Comparison of ENCODE assay signal across 26 cellular contexts in genomic region chr11:106070606-106071005, GRCh38.
"Had no signal": no experiment of that assay in that cellular context is flagged by ENCODE, and none has a peak within 500 bp of the region (broad histone marks: within the 10 kb centered on the region; RNA-seq: fewer than 3 reads in every experiment).

No MANE protein-coding gene starts in this region.

- H3K27me3 ChIP-seq: gastroesophageal sphincter, neural progenitor cell, ovary, right atrium auricular region, stomach, transverse colon had no signal

- H3K36me3 ChIP-seq: gastroesophageal sphincter, neural progenitor cell, ovary, right atrium auricular region, thoracic aorta, transverse colon had no signal

- ATAC-seq: gastroesophageal sphincter; left cardiac atrium; left ventricle myocardium superior; natural killer cell treated with Interleukin-12 subunit alpha and Interleukin-12 subunit beta and Interleukin-15 and Interleukin-18, amount 100 ng/mL, for 72 hours had no signal

- H3K4me1 ChIP-seq: neural progenitor cell had no signal

- H3K27ac ChIP-seq: gastroesophageal sphincter, neural progenitor cell, ovary, right atrium auricular region, stomach, thoracic aorta, transverse colon had no signal

- H3K27me3 Mint-ChIP-seq: natural killer cell treated with Interleukin-12 subunit alpha and Interleukin-12 subunit beta and Interleukin-15 and Interleukin-18, amount 100 ng/mL, for 72 hours had no signal

- H3K4me3 Mint-ChIP-seq: endodermal cell; immature natural killer cell; natural killer cell treated with Interleukin-12 subunit alpha and Interleukin-12 subunit beta and Interleukin-15 and Interleukin-18, amount 100 ng/mL, for 72 hours; neural progenitor cell had no signal

- H3K36me3 Mint-ChIP-seq: natural killer cell treated with Interleukin-12 subunit alpha and Interleukin-12 subunit beta and Interleukin-15 and Interleukin-18, amount 100 ng/mL, for 72 hours had no signal

- DNase-seq: dermis blood vessel endothelial cell; effector CD4-positive, alpha-beta T cell; endodermal cell; erythroblast; foreskin fibroblast; glutamatergic neuron; immature natural killer cell; kidney; left cardiac atrium; left ventricle myocardium superior; mesenchymal stem cell; midbrain; nucleus accumbens; ovary; small intestine; stimulated activated CD4-positive, alpha-beta T cell treated with anti-CD3 and anti-CD28 coated beads, Interleukin-12 subunit alpha, Interleukin-12 subunit beta, amount 100 ng/mL, for 4 hours; stimulated activated naive CD4-positive, alpha-beta T cell; stomach; substantia nigra; transverse colon had no signal

- H3K9me3 ChIP-seq: gastroesophageal sphincter, ovary, right atrium auricular region, stomach, thoracic aorta had no signal

- H3K27ac Mint-ChIP-seq: endodermal cell; immature natural killer cell; natural killer cell treated with Interleukin-12 subunit alpha and Interleukin-12 subunit beta and Interleukin-15 and Interleukin-18, amount 100 ng/mL, for 72 hours; neural progenitor cell had no signal

- H3K4me3 ChIP-seq: gastroesophageal sphincter, lung, neural progenitor cell, ovary, right atrium auricular region, stomach, thoracic aorta, transverse colon had no signal

- H3K9me3 Mint-ChIP-seq: endodermal cell; immature natural killer cell; natural killer cell treated with Interleukin-12 subunit alpha and Interleukin-12 subunit beta and Interleukin-15 and Interleukin-18, amount 100 ng/mL, for 72 hours; neural progenitor cell had no signal
